19 cellular contexts compared by ENCODE assay signal in genomic region chr1:54781023-54781723, GRCh38. TPM values are rescaled to one million over a fixed set of nuclear protein-coding genes. Genes with fewer than 3 reads are reported as not detected.
DNase-seq lines count a peak whose midpoint lies in the region; ATAC-seq, FAIRE-seq and TF ChIP-seq lines count a peak whose summit lies in the region.
"Had no signal": no experiment of that assay in that cellular context is flagged by ENCODE, and none has a peak within 500 bp of the region (broad histone marks: within the 10 kb centered on the region; RNA-seq: fewer than 3 reads in every experiment).

No MANE protein-coding gene starts in this region.

- intact Hi-C loops in OCI-LY7 (cut with micrococcal nuclease; ENCODE audit: unreplicated experiment) = no loop called here

- H3K27me3 Mint-ChIP-seq in endothelial cell (ENCODE audit: unreplicated experiment) = peaks cover 9% of the 10 kb centered on the region
- H3K27me3 Mint-ChIP-seq: activated naive CD8-positive, alpha-beta T cell treated with anti-CD3 and anti-CD28 coated beads, Interleukin-2, amount 10 ng/mL, durations not matched to agents 7 days and 5 days; B cell had no signal

- dilution Hi-C loops in keratinocyte (cut with MboI; ENCODE audit: extremely low pct_ligation_motif_present, low sequenced_read_pairs) = no loop called here

- ATAC-seq in GM21825 (IDR thresholded peaks at IDR 0.05; ENCODE audit: unreplicated experiment) = no peak
- ATAC-seq: natural killer cell, sciatic nerve had no signal

- H3K79me2 ChIP-seq in keratinocyte (ENCODE audit: control insufficient read depth, insufficient read depth, low read length) (no peaks in the 10 kb centered on the region), OCI-LY7 (ENCODE audit: insufficient read depth, low read depth, low read length) (no peaks in the 10 kb centered on the region)

- H3K9me3 ChIP-seq in HUES48 (ENCODE audit: control insufficient read depth, insufficient read depth, low read length) = no peaks in the 10 kb centered on the region
- H3K9me3 ChIP-seq in keratinocyte (ENCODE audit: control insufficient read depth, low read depth, low read length) = no peaks in the 10 kb centered on the region
- H3K9me3 ChIP-seq in skeletal muscle satellite cell (replicated peaks; ENCODE audit: low read length) = no peaks in the 10 kb centered on the region
- H3K9me3 ChIP-seq in OCI-LY7 (ENCODE audit: low read length) = no peaks in the 10 kb centered on the region

- H3K27ac ChIP-seq in HUES48 (ENCODE audit: low read depth, low read length) (no peak overlapping the region), keratinocyte (ENCODE audit: control insufficient read depth, insufficient read depth, low read length) (no peak overlapping the region), OCI-LY7 (ENCODE audit: low read depth, low read length, poor library complexity, severe bottlenecking) (no peak overlapping the region)

- CTCF ChIA-PET in OCI-LY7 (lab: Charles Lee; ENCODE audit: unreplicated experiment) = no interaction called here

- no peak overlapping the region for H3K27ac Mint-ChIP-seq in endothelial cell (ENCODE audit: unreplicated experiment)
- H3K27ac Mint-ChIP-seq: activated naive CD8-positive, alpha-beta T cell treated with anti-CD3 and anti-CD28 coated beads, Interleukin-2, amount 10 ng/mL, durations not matched to agents 7 days and 5 days; B cell had no signal

- H3K36me3 ChIP-seq in HUES48 (ENCODE audit: control insufficient read depth, insufficient read depth, low read length) (no peaks in the 10 kb centered on the region), keratinocyte (ENCODE audit: control insufficient read depth in 2 of 2, extremely low read depth in 1 of 2, insufficient read depth in 2 of 2, low read length in 2 of 2) (peaks cover 0 to 2% of the 10 kb centered on the region in 2 experiments), skeletal muscle satellite cell (ENCODE audit: insufficient read depth, low read length) (no peaks in the 10 kb centered on the region), OCI-LY7 (ENCODE audit: insufficient read depth, low read length) (no peaks in the 10 kb centered on the region)

- peaks cover 45% of the 10 kb centered on the region for H3K27me3 ChIP-seq in HUES48 (ENCODE audit: control insufficient read depth, insufficient read depth, low read length)
- H3K27me3 ChIP-seq in keratinocyte (ENCODE audit: control insufficient read depth, extremely low read depth, insufficient read depth, low read length) = peaks cover 5% of the 10 kb centered on the region
- peaks cover 87% of the 10 kb centered on the region for H3K27me3 ChIP-seq in skeletal muscle satellite cell (ENCODE audit: control insufficient read depth, insufficient read depth, low read length)

- no peak for FAIRE-seq in keratinocyte (lab: Jason Lieb, UNC)

- DNase-seq in endothelial cell (ENCODE audit: low spot score) (peak; percentile 39), keratinocyte (ENCODE audit: low read depth, low spot score) (no peak), OCI-LY7 (ENCODE audit: low spot score) (no peak), NCI-H446 treated with DMSO at 0.1 percent for 48 hours (lab: John Stamatoyannopoulos, UW) (no peak)
- DNase-seq: activated CD4-positive, alpha-beta T cell treated with anti-CD3 and anti-CD28 coated beads for 48 hours; activated naive CD8-positive, alpha-beta T cell treated with anti-CD3 and anti-CD28 coated beads, Interleukin-2, amount 10 ng/mL, durations not matched to agents 7 days and 5 days; activated T-cell treated with anti-CD3 and anti-CD28 coated beads for 4 hours; cerebellar nuclear complex; left colon; MM.1S; natural killer cell; NCI-H2081 treated with DMSO at 0.1 percent for 48 hours; NCI-H774; stimulated activated CD4-positive, alpha-beta T cell treated with anti-CD3 and anti-CD28 coated beads, Interleukin-4, amount 100 ng/mL, for 24 hours had no signal

- peaks cover 20% of the 10 kb centered on the region for H3K4me1 Mint-ChIP-seq in endothelial cell (ENCODE audit: unreplicated experiment)
- H3K4me1 Mint-ChIP-seq: B cell had no signal

- no peak overlapping the region for H3K4me2 ChIP-seq in keratinocyte (ENCODE audit: control insufficient read depth, extremely low read depth, insufficient read depth, low read depth, low read length)
- peak overlapping the region; percentile 29 for H3K4me2 ChIP-seq in skeletal muscle satellite cell (ENCODE audit: low read length)
- no peak overlapping the region for H3K4me2 ChIP-seq in OCI-LY7 (ENCODE audit: low read length)

- H3K4me1 ChIP-seq in HUES48 (ENCODE audit: control insufficient read depth, insufficient read depth, low read length) = no peaks in the 10 kb centered on the region
- no peaks in the 10 kb centered on the region for H3K4me1 ChIP-seq in keratinocyte (ENCODE audit: control insufficient read depth, extremely low read depth, insufficient read depth, low read length)
- H3K4me1 ChIP-seq in skeletal muscle satellite cell (ENCODE audit: control insufficient read depth, insufficient read depth, low read length) = no peaks in the 10 kb centered on the region
- no peaks in the 10 kb centered on the region for H3K4me1 ChIP-seq in OCI-LY7 (ENCODE audit: insufficient read depth, low read length, poor library complexity, severe bottlenecking)

- BruUV-seq in OCI-LY7 (replicated peaks; lab: Mats Ljungman, UMichigan) = no TSS peak

- no peak for TF ChIP-seq CTCF in endothelial cell (IDR thresholded peaks at IDR 0.05; ENCODE audit: unreplicated experiment)
- no peak for TF ChIP-seq CTCF in keratinocyte (optimal IDR thresholded peaks at IDR 0.05 in 1 of 3, IDR thresholded peaks at IDR 0.05 in 1 of 3, conservative IDR thresholded peaks at IDR 0.05 in 1 of 3; ENCODE audit: extremely low read depth in 1 of 3, insufficient read depth in 2 of 3, low read length in 3 of 3)
- no peak for TF ChIP-seq CTCF in OCI-LY7 (conservative IDR thresholded peaks at IDR 0.05; ENCODE audit: low read length)

- POLR2A ChIA-PET in OCI-LY7 (lab: Charles Lee) = interaction anchor here (0.6 kb wide), 1 partner anchor 37 kb away, joined by 4 read pairs; no protein-coding TSS in a partner anchor

- H4K20me1 ChIP-seq in keratinocyte (ENCODE audit: control insufficient read depth, extremely low read depth, insufficient read depth, low read length) = no peaks in the 10 kb centered on the region
- no peaks in the 10 kb centered on the region for H4K20me1 ChIP-seq in OCI-LY7 (ENCODE audit: insufficient read depth, low read length)

- H2AFZ ChIP-seq in keratinocyte (ENCODE audit: control insufficient read depth, low read length) (peak overlapping the region; percentile 47), OCI-LY7 (ENCODE audit: low read length) (no peak overlapping the region)

- H3K9me1 ChIP-seq in keratinocyte (ENCODE audit: control insufficient read depth, extremely low read depth, insufficient read depth, low read length) = no peaks in the 10 kb centered on the region

- H3K4me3 Mint-ChIP-seq in endothelial cell (ENCODE audit: unreplicated experiment) = no peak overlapping the region
- H3K4me3 Mint-ChIP-seq: activated naive CD8-positive, alpha-beta T cell treated with anti-CD3 and anti-CD28 coated beads, Interleukin-2, amount 10 ng/mL, durations not matched to agents 7 days and 5 days; B cell; natural killer cell had no signal

- H3K4me3 ChIP-seq in HUES48 (ENCODE audit: low read depth, low read length) = peak overlapping the region; percentile 39
- no peak overlapping the region for H3K4me3 ChIP-seq in keratinocyte (ENCODE audit: control insufficient read depth in 2 of 3, extremely low read depth in 1 of 3, insufficient read depth in 2 of 3, low read depth in 1 of 3, low read length in 3 of 3)
- H3K4me3 ChIP-seq in skeletal muscle satellite cell (ENCODE audit: low read length) = no peak overlapping the region
- no peak overlapping the region for H3K4me3 ChIP-seq in OCI-LY7 (ENCODE audit: low read depth, low read length, poor library complexity, severe bottlenecking)

- H3K9me2 ChIP-seq in OCI-LY7 (ENCODE audit: insufficient read depth, low read length) = no peaks in the 10 kb centered on the region

- H3K36me3 Mint-ChIP-seq in endothelial cell (ENCODE audit: low read depth, unreplicated experiment) = peaks cover 5% of the 10 kb centered on the region
- H3K36me3 Mint-ChIP-seq: activated naive CD8-positive, alpha-beta T cell treated with anti-CD3 and anti-CD28 coated beads, Interleukin-2, amount 10 ng/mL, durations not matched to agents 7 days and 5 days had no signal

- H3K9ac ChIP-seq in HUES48 (ENCODE audit: low read depth, low read length) (no peak overlapping the region), keratinocyte (ENCODE audit: control insufficient read depth, extremely low read depth, insufficient read depth, low read length) (no peak overlapping the region), skeletal muscle satellite cell (ENCODE audit: low read depth, low read length) (no peak overlapping the region)

- H3K9me3 Mint-ChIP-seq in endothelial cell (ENCODE audit: unreplicated experiment) = no peaks in the 10 kb centered on the region
- H3K9me3 Mint-ChIP-seq: activated naive CD8-positive, alpha-beta T cell treated with anti-CD3 and anti-CD28 coated beads, Interleukin-2, amount 10 ng/mL, durations not matched to agents 7 days and 5 days; natural killer cell had no signal

RNA-seq across cellular contexts. Expression of gene PARS2, which starts 16.9 kb away (rescaled TPM):
- total RNA-seq in endothelial cell (ENCODE audit: unreplicated experiment) = 6.5 TPM
- 2.7 to 4.3 TPM (median 3.0 TPM) in 3 replicates for polyA plus RNA-seq in keratinocyte
- 0.95 TPM for polyA plus RNA-seq in keratinocyte (2011; ENCODE audit: low read depth)
- polyA plus RNA-seq in keratinocyte (2011; cell fraction: cytosol; rRNA removed) = 3.3 and 3.7 TPM in 2 replicates
- polyA plus RNA-seq in keratinocyte (2011; cell fraction: nucleus; rRNA removed) = 4.0 and 4.3 TPM in 2 replicates
- polyA plus RNA-seq in keratinocyte (2012; ENCODE audit: low replicate concordance) = 3.5 and 4.5 TPM in 2 replicates
- polyA minus RNA-seq in keratinocyte = 4.2 to 9.8 TPM (median 4.2 TPM) in 3 replicates
- polyA minus RNA-seq in keratinocyte (2011; cell fraction: cytosol; rRNA and poly(A)+ RNA removed) = 6.1 TPM
- 2.5 and 4.7 TPM in 2 replicates for polyA minus RNA-seq in keratinocyte (2011; cell fraction: nucleus; rRNA and poly(A)+ RNA removed)
- total RNA-seq in skeletal muscle satellite cell (2012; rRNA removed) = 4.8 and 6.3 TPM in 2 replicates
- total RNA-seq in OCI-LY7 (2014; rRNA removed; shearing (Covaris generic)) = 6.7 and 7.6 TPM in 2 replicates
- total RNA-seq in OCI-LY7 (2022) = 5.3 and 6.7 TPM in 2 replicates

RNA-seq across cellular contexts. Expression of gene TTC22, which starts 19.9 kb away (rescaled TPM):
- total RNA-seq in endothelial cell (ENCODE audit: unreplicated experiment) (not detected), OCI-LY7 (2022) (not detected in 2 replicates)
- polyA plus RNA-seq in keratinocyte = 5.1 to 8.0 TPM (median 7.2 TPM) in 3 replicates
- polyA plus RNA-seq in keratinocyte (2011; ENCODE audit: low read depth) = 2.5 TPM
- polyA plus RNA-seq in keratinocyte (2011; cell fraction: cytosol; rRNA removed) = 5.6 and 7.2 TPM in 2 replicates
- polyA plus RNA-seq in keratinocyte (2011; cell fraction: nucleus; rRNA removed) = 12.2 and 14.7 TPM in 2 replicates
- polyA plus RNA-seq in keratinocyte (2012; ENCODE audit: low replicate concordance) = 6.3 and 8.4 TPM in 2 replicates
- polyA minus RNA-seq in keratinocyte = 4.4 to 9.1 TPM (median 7.2 TPM) in 3 replicates
- polyA minus RNA-seq in keratinocyte (2011; cell fraction: cytosol; rRNA and poly(A)+ RNA removed) = 19.4 TPM
- polyA minus RNA-seq in keratinocyte (2011; cell fraction: nucleus; rRNA and poly(A)+ RNA removed) = 9.3 and 9.6 TPM in 2 replicates
- total RNA-seq in skeletal muscle satellite cell (2012; rRNA removed) = not detected in 2 replicates
- not detected in 2 replicates for total RNA-seq in OCI-LY7 (2014; rRNA removed; shearing (Covaris generic))
